Comparison of ENCODE assay signal across 24 cellular contexts in the genomic region with DNA sequence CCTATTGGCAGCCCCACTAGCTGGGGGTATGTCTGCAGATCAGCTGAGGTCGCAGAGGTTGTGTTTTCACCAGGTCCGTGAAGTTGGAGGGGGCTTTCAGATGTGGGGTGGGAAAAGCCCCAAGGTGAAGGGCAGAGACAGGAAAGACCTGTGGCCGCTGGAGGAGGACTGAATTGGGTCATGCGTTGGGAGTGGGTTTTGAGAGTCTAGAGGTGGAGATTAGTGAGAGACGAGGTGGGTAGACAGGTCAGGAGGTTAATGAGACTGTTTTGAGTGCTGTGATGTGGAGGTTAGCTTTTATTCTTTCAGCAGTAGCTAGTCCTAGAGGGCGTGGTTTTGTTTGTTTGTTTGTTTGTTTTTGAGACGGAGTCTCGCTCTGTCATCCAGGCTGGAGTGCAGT.
"Had no signal": no experiment of that assay in that cellular context is flagged by ENCODE, and none has a peak within 500 bp of the region (broad histone marks: within the 10 kb centered on the region; RNA-seq: fewer than 3 reads in every experiment).

No MANE protein-coding gene starts in this region.

- H3K9me3 Mint-ChIP-seq: activated naive CD4-positive, alpha-beta T cell treated with anti-CD3 and anti-CD28 coated beads, Interleukin-2, amount 10 ng/mL, durations not matched to agents 7 days and 5 days; activated naive CD8-positive, alpha-beta T cell treated with anti-CD3 and anti-CD28 coated beads for 36 hours had no signal

- H3K4me2 ChIP-seq: SK-N-SH had no signal

- H3K4me3 ChIP-seq: cardiac muscle cell, Peyer's patch, SJCRH30 had no signal

- H3K27ac Mint-ChIP-seq: activated CD8-positive, alpha-beta T cell treated with anti-CD3 and anti-CD28 coated beads, Interleukin-2, amount 10 ng/mL, durations not matched to agents 7 days and 5 days; activated naive CD4-positive, alpha-beta T cell treated with anti-CD3 and anti-CD28 coated beads, Interleukin-2, amount 10 ng/mL, durations not matched to agents 7 days and 5 days; activated naive CD8-positive, alpha-beta T cell treated with anti-CD3 and anti-CD28 coated beads for 36 hours had no signal

- DNase-seq: activated CD4-positive, alpha-beta T cell treated with anti-CD3 and anti-CD28 coated beads for 4 hours; activated CD8-positive, alpha-beta memory T cell treated with anti-CD3 and anti-CD28 coated beads, Interleukin-2, amount 50 U/mL, for 48 hours; activated CD8-positive, alpha-beta T cell treated with anti-CD3 and anti-CD28 coated beads, Interleukin-2, amount 10 ng/mL, durations not matched to agents 7 days and 5 days; activated gamma-delta T cell; activated naive CD4-positive, alpha-beta T cell treated with anti-CD3 and anti-CD28 coated beads, Interleukin-2, amount 10 ng/mL, durations not matched to agents 7 days and 5 days; activated naive CD8-positive, alpha-beta T cell treated with anti-CD3 and anti-CD28 coated beads for 36 hours; activated T-cell treated with anti-CD3 and anti-CD28 coated beads, Interleukin-2, amount 50 U/mL, for 1 hour; brain microvascular endothelial cell; Kasumi-1; KBM-7; NCI-H1092; NCI-H1417; NCI-H1930; NCI-H345; NCI-H510A; NCI-H69; NK-92 treated with Interleukin-12 subunit alpha and Interleukin-12 subunit beta, amount 100 ng/mL, for 24 hours; Peyer's patch; Right ventricle myocardium superior; SJCRH30; SK-N-SH had no signal

- H3K27me3 Mint-ChIP-seq: activated naive CD4-positive, alpha-beta T cell treated with anti-CD3 and anti-CD28 coated beads, Interleukin-2, amount 10 ng/mL, durations not matched to agents 7 days and 5 days; activated naive CD8-positive, alpha-beta T cell treated with anti-CD3 and anti-CD28 coated beads for 36 hours had no signal

- ATAC-seq: activated CD4-positive, CD25-positive, alpha-beta regulatory T cell treated with anti-CD3 and anti-CD28 coated beads, Interleukin-2, amount 50 U/mL, for 24 hours; activated CD8-positive, alpha-beta T cell treated with anti-CD3 and anti-CD28 coated beads, Interleukin-2, amount 10 ng/mL, durations not matched to agents 7 days and 5 days had no signal

- H3K36me3 ChIP-seq: brain microvascular endothelial cell, cardiac muscle cell, Peyer's patch, SJCRH30 had no signal

- H3K36me3 Mint-ChIP-seq: activated naive CD8-positive, alpha-beta T cell treated with anti-CD3 and anti-CD28 coated beads for 36 hours had no signal

- H3K27me3 ChIP-seq: brain microvascular endothelial cell, cardiac muscle cell, Peyer's patch, SJCRH30 had no signal

- H3K9ac ChIP-seq: SK-N-SH had no signal

- H3K27ac ChIP-seq: brain microvascular endothelial cell, cardiac muscle cell, Peyer's patch, RWPE1, SJCRH30 had no signal

- H3K4me3 Mint-ChIP-seq: activated CD8-positive, alpha-beta T cell treated with anti-CD3 and anti-CD28 coated beads, Interleukin-2, amount 10 ng/mL, durations not matched to agents 7 days and 5 days; activated naive CD4-positive, alpha-beta T cell treated with anti-CD3 and anti-CD28 coated beads, Interleukin-2, amount 10 ng/mL, durations not matched to agents 7 days and 5 days; activated naive CD8-positive, alpha-beta T cell treated with anti-CD3 and anti-CD28 coated beads for 36 hours had no signal

- H3K4me1 ChIP-seq: SJCRH30 had no signal
